ENCODE assay signal across 17 cellular contexts in genomic region chr1:228058172-228058980, GRCh38. TPM values are rescaled to one million over a fixed set of nuclear protein-coding genes. Genes with fewer than 3 reads are reported as not detected.
DNase-seq lines count a peak whose midpoint lies in the region; ATAC-seq and TF ChIP-seq lines count a peak whose summit lies in the region.
"Had no signal": no experiment of that assay in that cellular context is flagged by ENCODE, and none has a peak within 500 bp of the region (broad histone marks: within the 10 kb centered on the region; RNA-seq: fewer than 3 reads in every experiment).

No MANE protein-coding gene starts in this region.

- no peak for TF ChIP-seq CTCF in type B pancreatic cell (conservative IDR thresholded peaks at IDR 0.05)

- H3K27me3 Mint-ChIP-seq in activated naive CD4-positive, alpha-beta T cell treated with anti-CD3 and anti-CD28 coated beads, Interleukin-2, amount 50 U/mL, for 24 hours: peaks cover 32% of the 10 kb centered on the region
- H3K27me3 Mint-ChIP-seq in T-helper 17 cell (peaks cover 25% of the 10 kb centered on the region), type B pancreatic cell (peaks cover 69% of the 10 kb centered on the region)

- in situ Hi-C loops in G401 (cut with HindIII; ENCODE audit: low sequenced_read_pairs): no loop called here

- no peak for DNase-seq in activated naive CD4-positive, alpha-beta T cell (lab: John Stamatoyannopoulos, UW)
- DNase-seq in T-helper 17 cell (no peak), left lobe of liver (ENCODE audit: low spot score) (peak; percentile 31), type B pancreatic cell (ENCODE audit: extremely low spot score, unreplicated experiment) (peak; percentile 58), foreskin melanocyte (no peak), G401 (ENCODE audit: low spot score) (no peak)
- DNase-seq in stimulated activated CD4-positive, alpha-beta T cell treated with anti-CD3 and anti-CD28 coated beads, Interleukin-15, amount 100 ng/mL, for 24 hours: no peak
- DNase-seq: endodermal cell, GF-D8, Kasumi-1, NCI-H1694, NCI-H510A had no signal

- peaks cover 5% of the 10 kb centered on the region for H3K4me1 Mint-ChIP-seq in activated naive CD4-positive, alpha-beta T cell treated with anti-CD3 and anti-CD28 coated beads, Interleukin-2, amount 50 U/mL, for 24 hours
- H3K4me1 Mint-ChIP-seq in T-helper 17 cell (peaks cover 15% of the 10 kb centered on the region), type B pancreatic cell (ENCODE audit: unreplicated experiment) (no peaks in the 10 kb centered on the region)

- ATAC-seq in T-helper 17 cell (no peak), left lobe of liver (no peak)

- H3K36me3 Mint-ChIP-seq in activated naive CD4-positive, alpha-beta T cell treated with anti-CD3 and anti-CD28 coated beads, Interleukin-2, amount 50 U/mL, for 24 hours: no peaks in the 10 kb centered on the region
- peaks cover 5% of the 10 kb centered on the region for H3K36me3 Mint-ChIP-seq in T-helper 17 cell (ENCODE audit: low read depth)
- no peaks in the 10 kb centered on the region for H3K36me3 Mint-ChIP-seq in type B pancreatic cell
- H3K36me3 Mint-ChIP-seq: activated CD4-positive, alpha-beta memory T cell treated with anti-CD3 and anti-CD28 coated beads for 36 hours had no signal

- peaks cover 4% of the 10 kb centered on the region for H3K9me3 Mint-ChIP-seq in activated naive CD4-positive, alpha-beta T cell treated with anti-CD3 and anti-CD28 coated beads, Interleukin-2, amount 50 U/mL, for 24 hours
- peaks cover 5% of the 10 kb centered on the region for H3K9me3 Mint-ChIP-seq in type B pancreatic cell

- H3K9me3 ChIP-seq in T-helper 17 cell (ENCODE audit: control insufficient read depth, low read length, poor library complexity, severe bottlenecking): no peaks in the 10 kb centered on the region

- H3K4me3 Mint-ChIP-seq in activated naive CD4-positive, alpha-beta T cell treated with anti-CD3 and anti-CD28 coated beads, Interleukin-2, amount 50 U/mL, for 24 hours: peak overlapping the region; percentile 11
- H3K4me3 Mint-ChIP-seq in T-helper 17 cell: peak overlapping the region; percentile 67
- no peak overlapping the region for H3K4me3 Mint-ChIP-seq in type B pancreatic cell
- H3K4me3 Mint-ChIP-seq: activated CD4-positive, alpha-beta memory T cell treated with anti-CD3 and anti-CD28 coated beads for 36 hours had no signal

- no peak overlapping the region for H3K27ac Mint-ChIP-seq in activated naive CD4-positive, alpha-beta T cell treated with anti-CD3 and anti-CD28 coated beads, Interleukin-2, amount 50 U/mL, for 24 hours
- H3K27ac Mint-ChIP-seq in T-helper 17 cell (peak overlapping the region; percentile 29), type B pancreatic cell (no peak overlapping the region)
- H3K27ac Mint-ChIP-seq: activated CD4-positive, alpha-beta memory T cell treated with anti-CD3 and anti-CD28 coated beads for 36 hours; endodermal cell had no signal

RNA-seq across cellular contexts. Expression of gene ARF1, which starts 24.1 kb away (rescaled TPM):
- total RNA-seq in T-helper 17 cell: 100 to 1,000 TPM; 325 to 382 TPM
- total RNA-seq in left lobe of liver: 172 TPM
- total RNA-seq in type B pancreatic cell (ENCODE audit: low replicate concordance): 288 and 401 TPM in 2 replicates
- 298 and 328 TPM in 2 replicates for total RNA-seq in G401 (2014; rRNA removed; shearing (Covaris generic))

RNA-seq across cellular contexts. Expression of gene C1orf35, which starts 44.7 kb away (rescaled TPM):
- total RNA-seq in T-helper 17 cell (10 to 100 TPM; 20.9 to 21.6 TPM), left lobe of liver (6.9 TPM), type B pancreatic cell (ENCODE audit: low replicate concordance) (16.9 and 23.3 TPM in 2 replicates)
- 29.7 and 36.9 TPM in 2 replicates for total RNA-seq in G401 (2014; rRNA removed; shearing (Covaris generic))

RNA-seq across cellular contexts. Expression of gene MRPL55, which starts 50.7 kb away (rescaled TPM):
- 10 to 100 TPM; 55.2 to 59.9 TPM for total RNA-seq in T-helper 17 cell
- 38.0 TPM for total RNA-seq in left lobe of liver
- total RNA-seq in type B pancreatic cell (ENCODE audit: low replicate concordance): 47.4 and 58.8 TPM in 2 replicates
- total RNA-seq in G401 (2014; rRNA removed; shearing (Covaris generic)): 93.7 and 103 TPM in 2 replicates

RNA-seq across cellular contexts. Expression of gene WNT3A, which starts 51.6 kb away (rescaled TPM):
- not detected for total RNA-seq in T-helper 17 cell
- total RNA-seq in left lobe of liver: not detected
- total RNA-seq in type B pancreatic cell (ENCODE audit: low replicate concordance): 0.21 and 6.4 TPM in 2 replicates
- total RNA-seq in G401 (2014; rRNA removed; shearing (Covaris generic)): 0.37 TPM in 1 of 2 replicates, not detected in the other
- total RNA-seq: activated CD4-positive, alpha-beta memory T cell treated with anti-CD3 and anti-CD28 coated beads for 36 hours; cardiac muscle cell; fibroblast of villous mesenchyme; osteocyte had no signal

Comparison
In these comparisons a context has a peak if more than half of its experiments do, and no peak if none do; other contexts are left out.
1. DNase-seq: peak in left lobe of liver (single experiment) and type B pancreatic cell (single experiment); none in activated naive CD4-positive, alpha-beta T cell (0 of 4), T-helper 17 cell (0 of 3), stimulated activated CD4-positive, alpha-beta T cell treated with anti-CD3 and anti-CD28 coated beads, Interleukin-15, amount 100 ng/mL, for 24 hours (single experiment), foreskin melanocyte (single experiment) and G401 (single experiment).